ENCODE assay signal across 19 cellular contexts in the genomic region with DNA sequence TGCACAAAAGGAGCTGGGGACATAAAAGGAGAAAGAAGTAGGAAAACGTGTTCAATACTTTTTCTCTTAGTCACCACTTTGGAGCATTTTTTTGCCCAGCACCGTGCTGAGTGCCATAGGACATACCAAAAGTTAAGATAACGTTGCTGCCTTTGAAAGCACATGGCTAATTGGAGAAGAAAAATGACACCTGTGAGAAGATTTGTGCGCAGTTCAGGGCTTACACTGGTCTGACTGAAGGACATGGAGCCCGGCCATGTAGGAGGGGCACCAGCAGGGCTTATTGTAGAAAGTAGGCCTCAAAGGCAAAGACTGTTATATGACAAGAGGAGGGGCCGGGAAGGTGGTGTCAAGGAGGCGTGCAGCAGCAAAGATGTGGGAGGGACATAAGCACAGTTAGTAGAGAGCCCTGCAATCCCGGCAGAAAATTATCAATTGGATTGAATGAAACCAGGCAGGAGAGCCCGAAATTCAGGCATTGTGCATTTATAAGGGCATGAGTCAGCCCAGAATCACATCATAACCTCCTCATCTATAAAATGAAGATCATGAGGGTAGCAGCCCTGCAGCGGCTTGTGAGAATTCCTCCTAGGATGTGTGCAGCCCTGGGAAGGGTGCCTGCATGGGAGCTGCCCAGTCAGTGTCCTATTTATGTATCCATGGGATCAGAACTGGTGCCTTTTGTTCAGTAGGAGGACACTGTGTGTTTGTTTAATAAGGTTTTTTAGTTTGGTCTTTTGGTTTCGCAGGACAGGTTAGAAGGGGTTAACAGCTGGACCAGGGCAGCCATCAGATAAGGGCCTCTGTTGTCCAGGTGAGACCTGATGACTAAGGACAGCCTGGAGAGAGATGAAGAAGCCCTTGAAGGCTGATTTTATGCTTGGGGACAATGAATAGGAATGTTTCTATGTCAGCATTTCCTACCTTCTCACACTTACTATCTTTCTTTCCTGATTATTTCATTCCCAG.
A peak's percentile ranks its signal among the peaks of the same experiment; 100 is the strongest.
DNase-seq lines count a peak whose midpoint lies in the region; ATAC-seq, FAIRE-seq and TF ChIP-seq lines count a peak whose summit lies in the region.
"Had no signal": no experiment of that assay in that cellular context is flagged by ENCODE, and none has a peak within 500 bp of the region (broad histone marks: within the 10 kb centered on the region; RNA-seq: fewer than 3 reads in every experiment).

No MANE protein-coding gene starts in this region.

- no peak overlapping the region for H3K14ac ChIP-seq in H9 (ENCODE audit: insufficient read depth, low read length)

- TF ChIP-seq CTCF in H9 (conservative IDR thresholded peaks at IDR 0.05) (no peak), body of pancreas (IDR thresholded peaks at IDR 0.05) (peak in 1 of 7 experiments; percentile 8), sigmoid colon (IDR thresholded peaks at IDR 0.05) (no peak)

- 0 out of 7 replicates have a peak, but pooled peaks cover 0 to 1% (median 0%) of the 10 kb centered on the region in 3 experiments for H3K36me3 Mint-ChIP-seq in H9 (ENCODE audit: insufficient read depth in 1 of 3, low read depth in 3 of 3)

- H3K27me3 Mint-ChIP-seq in H9 (ENCODE audit: low read depth): no peaks in the 10 kb centered on the region

- no peak overlapping the region for H3K9ac ChIP-seq in H9 (ENCODE audit: extremely low read depth, insufficient read length, low read length)

- H3K4ac ChIP-seq in H9 (ENCODE audit: low read depth, low read length): no peak overlapping the region

- H3K4me3 Mint-ChIP-seq in H9: no peak overlapping the region

- H3K79me2 ChIP-seq in H9 (ENCODE audit: insufficient read depth, low read length): no peaks in the 10 kb centered on the region

- intact Hi-C loops in body of pancreas (cut with DNase I) (no loop called here), sigmoid colon (cut with DNase I) (no loop called here)

- H2BK20ac ChIP-seq in H9 (ENCODE audit: low read depth, low read length, poor library complexity, severe bottlenecking): no peak overlapping the region

- ATAC-seq in body of pancreas: peak; percentile 84
- ATAC-seq: GM12878, K562 had no signal

- peaks cover 19% of the 10 kb centered on the region; the same call in 1 of the 2 replicates for H3K4me1 ChIP-seq in H9 (ENCODE audit: insufficient read depth, low read length)
- peaks cover 14% of the 10 kb centered on the region for H3K4me1 ChIP-seq in body of pancreas
- peaks cover 0 to 88% (median 76%) of the 10 kb centered on the region in 4 donors for H3K4me1 ChIP-seq in sigmoid colon

- DNase-seq in H9 (no peak), body of pancreas (peak; percentile 59 to 89 (median 80)), islet precursor cell (peak; percentile 83), sigmoid colon (no peak), NCI-H1048 (lab: John Stamatoyannopoulos, UW) (no peak), GM19239 (ENCODE audit: insufficient read length, low spot score) (no peak), activated gamma-delta T cell (lab: John Stamatoyannopoulos, UW) (no peak), HK-2 (ENCODE audit: unreplicated experiment) (no peak)
- DNase-seq: activated effector memory CD4-positive, alpha-beta T cell treated with anti-CD3 and anti-CD28 coated beads, Interleukin-2, amount 50 U/mL, for 16 hours; DMS53; mammary epithelial cell; NCI-H146; NCI-H526 treated with DMSO at 0.1 percent for 48 hours; RPMI8226 had no signal

- TF ChIP-seq EP300 in sigmoid colon (IDR thresholded peaks at IDR 0.05): no peak

- TF ChIP-seq POLR2A in body of pancreas (IDR thresholded peaks at IDR 0.05) (no peak), sigmoid colon (IDR thresholded peaks at IDR 0.05) (no peak)

- no peak overlapping the region for H2BK15ac ChIP-seq in H9 (ENCODE audit: low read depth, low read length)

- H3K27ac ChIP-seq in H9 (ENCODE audit: insufficient read length, low read depth, low read length): no peak overlapping the region
- peak overlapping the region in 1 of 4 donors; percentile 47 for H3K27ac ChIP-seq in body of pancreas
- H3K27ac ChIP-seq in sigmoid colon: peak overlapping the region; percentile 45 to 89 (median 77)
- H3K27ac ChIP-seq: epithelial cell of prostate had no signal

- H3K56ac ChIP-seq in H9 (ENCODE audit: insufficient read length, low read depth, low read length): no peak overlapping the region

- H3K9me3 ChIP-seq in H9 (ENCODE audit: control insufficient read depth, low read depth, low read length) (no peaks in the 10 kb centered on the region), body of pancreas (no peaks in the 10 kb centered on the region), sigmoid colon (no peaks in the 10 kb centered on the region)
- H3K9me3 ChIP-seq: vagina had no signal

- WGBS in H9 (ENCODE audit: extremely low coverage, insufficient read length, low lambda C conversion rate): no CpG with 5 or more reads among the region's 11 CpGs
- 45 to 46% methylated on average over 11 of the region's 11 CpGs for WGBS in body of pancreas, 2 donors
- 95% methylated on average over 11 of the region's 11 CpGs for WGBS in sigmoid colon, 2 donors

- no peaks in the 10 kb centered on the region for H3K9me3 Mint-ChIP-seq in H9

- no peak overlapping the region for H3T11ph ChIP-seq in H9 (ENCODE audit: low read length)

- H2BK12ac ChIP-seq in H9 (ENCODE audit: insufficient read length, low read depth, low read length): no peak overlapping the region

- no peak overlapping the region for H4K91ac ChIP-seq in H9 (ENCODE audit: insufficient read length, low read depth, low read length)

- no peak overlapping the region for H2AK5ac ChIP-seq in H9 (ENCODE audit: insufficient read length, low read length)

- no peak overlapping the region for H2BK120ac ChIP-seq in H9 (ENCODE audit: low read depth, low read length, poor library complexity, severe bottlenecking)

- H3K23ac ChIP-seq in H9 (ENCODE audit: insufficient read length, low read depth, low read length): no peak overlapping the region

- no peak overlapping the region for H2BK5ac ChIP-seq in H9 (ENCODE audit: insufficient read length, low read length)

- no peak overlapping the region for H4K8ac ChIP-seq in H9 (replicated peaks; ENCODE audit: insufficient read length, low read depth, low read length)

- no peak overlapping the region for H3K18ac ChIP-seq in H9 (ENCODE audit: insufficient read length, low read depth, low read length)

- no peak overlapping the region for H3K4me2 ChIP-seq in H9 (ENCODE audit: insufficient read depth, insufficient read length, low read length)

- H3K27me3 ChIP-seq in H9 (ENCODE audit: insufficient read depth, low read length): no peaks in the 10 kb centered on the region
- no peaks in the 10 kb centered on the region for H3K27me3 ChIP-seq in body of pancreas
- H3K27me3 ChIP-seq in sigmoid colon: no peaks in the 10 kb centered on the region
- H3K27me3 ChIP-seq: vagina had no signal

- H3K4me3 ChIP-seq in body of pancreas (no peak overlapping the region), sigmoid colon (no peak overlapping the region)
- H3K4me3 ChIP-seq: GM12878, K562, vagina had no signal

- peak overlapping the region in 2 of 3 experiments; percentile 35 to 38; a peak in 3 of 7 replicates for H3K27ac Mint-ChIP-seq in H9

- no peaks in the 10 kb centered on the region for H3K79me1 ChIP-seq in H9 (ENCODE audit: insufficient read depth, low read depth, low read length, poor library complexity, severe bottlenecking)

- H4K20me1 ChIP-seq in H9 (ENCODE audit: control insufficient read depth, insufficient read depth, insufficient read length): no peaks in the 10 kb centered on the region

- H3K23me2 ChIP-seq in H9 (ENCODE audit: insufficient read length, low read depth, low read length, poor library complexity, severe bottlenecking): no peaks in the 10 kb centered on the region

- H3K36me3 ChIP-seq in body of pancreas (replicated peaks in 1 of 2; ENCODE audit: insufficient read depth in 1 of 2, low read depth in 2 of 2) (peaks cover 0 to 5% of the 10 kb centered on the region in 2 donors), sigmoid colon (peaks cover 0 to 7% (median 1%) of the 10 kb centered on the region in 4 donors)

- no peak overlapping the region for H2AFZ ChIP-seq in H9 (ENCODE audit: low read length)

- peaks cover 46 to 51% of the 10 kb centered on the region in 2 experiments for H3K4me1 Mint-ChIP-seq in H9

- H4K5ac ChIP-seq in H9 (ENCODE audit: insufficient read length, low read depth, low read length): no peak overlapping the region

- no peak for FAIRE-seq in GM19239 (lab: Jason Lieb, UNC)
- FAIRE-seq: bronchial epithelial cell, GM12878, K562 had no signal

Comparison
In these comparisons a context has a peak if more than half of its experiments do, and no peak if none do; other contexts are left out.
1. DNase-seq: peak in body of pancreas (4 of 4) and islet precursor cell (single experiment); none in H9 (single experiment), sigmoid colon (single experiment), NCI-H1048 (single experiment), GM19239 (single experiment), activated gamma-delta T cell (single experiment) and HK-2 (single experiment).